Comparison of ENCODE assay signal across 9 cellular contexts in the genomic region with DNA sequence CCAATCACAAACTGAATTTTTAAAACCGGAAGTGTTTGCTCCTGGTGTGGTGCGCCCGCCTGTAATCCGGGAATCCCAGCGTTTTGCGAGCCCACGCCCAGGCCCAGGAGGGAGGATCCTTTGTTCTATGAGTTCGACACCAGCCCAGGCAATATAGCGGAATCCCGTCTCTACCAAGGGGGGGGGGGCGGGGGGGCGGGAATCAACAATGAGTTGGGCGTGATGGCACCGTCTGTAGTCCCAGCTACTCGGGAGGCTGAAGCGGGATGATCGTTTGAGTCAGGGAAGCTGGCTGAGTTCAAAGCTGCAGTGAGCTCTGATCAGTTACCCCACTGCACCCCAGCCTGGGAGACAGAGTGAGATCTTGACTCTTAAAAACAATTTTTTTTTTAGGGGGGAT. TPM values are rescaled to one million over a fixed set of nuclear protein-coding genes. Genes with fewer than 3 reads are reported as not detected.
DNase-seq lines count a peak whose midpoint lies in the region; FAIRE-seq and TF ChIP-seq lines count a peak whose summit lies in the region.
"Not testable (repeated sequence)": the region's sequence is repeated elsewhere in the genome, so short reads cannot be mapped to it uniquely, and the experiment has no call there.
"Had no signal": no experiment of that assay in that cellular context is flagged by ENCODE, and none has a peak within 500 bp of the region (broad histone marks: within the 10 kb centered on the region; RNA-seq: fewer than 3 reads in every experiment).

No MANE protein-coding gene starts in this region.

- TF ChIP-seq POLR2A in vagina (IDR thresholded peaks at IDR 0.05) = not testable (repeated sequence)

- H3K27ac Mint-ChIP-seq in Caco-2 (ENCODE audit: unreplicated experiment); endodermal cell: not testable (repeated sequence)
- peak overlapping the region; percentile 54 for H3K27ac Mint-ChIP-seq in activated CD4-positive, alpha-beta memory T cell treated with anti-CD3 and anti-CD28 coated beads for 36 hours
- peak overlapping the region; percentile 54 for H3K27ac Mint-ChIP-seq in activated naive CD8-positive, alpha-beta T cell treated with anti-CD3 and anti-CD28 coated beads for 36 hours

- H2AFZ ChIP-seq in OCI-LY7 (ENCODE audit: low read length) = not testable (repeated sequence)

- not testable (repeated sequence) for H3K36me3 Mint-ChIP-seq in Caco-2 (ENCODE audit: insufficient read depth, unreplicated experiment); activated CD4-positive, alpha-beta memory T cell treated with anti-CD3 and anti-CD28 coated beads for 36 hours; activated naive CD8-positive, alpha-beta T cell treated with anti-CD3 and anti-CD28 coated beads for 36 hours; endodermal cell (ENCODE audit: low read depth)

- not testable (repeated sequence) for BruUV-seq in Caco-2 (replicated peaks; lab: Mats Ljungman, UMichigan); OCI-LY7 (replicated peaks; lab: Mats Ljungman, UMichigan)

- POLR2A ChIA-PET in Caco-2 (lab: Charles Lee) = interaction anchor here (0.6 kb wide), 1 partner anchor 314 kb away, joined by 3 read pairs; the partner anchor contains the start of gene MAPK7
- POLR2A ChIA-PET in OCI-LY7 (lab: Charles Lee) = interaction anchor here (0.5 to 0.6 kb wide), 3 partner anchors 245 to 701 kb away, joined by 3 read pairs; partner anchors contain the start of gene SHMT1
- POLR2A ChIA-PET in activated CD4-positive, alpha-beta memory T cell treated with anti-CD3 and anti-CD28 coated beads for 36 hours (lab: Charles Lee) = not testable (repeated sequence)

- H3K4me1 ChIP-seq in Caco-2; OCI-LY7 (ENCODE audit: insufficient read depth, low read length, poor library complexity, severe bottlenecking); endodermal cell (ENCODE audit: control insufficient read depth, insufficient read depth, low read length); kidney (ENCODE audit: control insufficient read depth in 1 of 2, insufficient read depth in 1 of 2, low read depth in 1 of 2, low read length in 2 of 2); vagina: not testable (repeated sequence)

- not testable (repeated sequence) for H3K9me3 Mint-ChIP-seq in Caco-2 (ENCODE audit: unreplicated experiment); activated CD4-positive, alpha-beta memory T cell treated with anti-CD3 and anti-CD28 coated beads for 36 hours; activated naive CD8-positive, alpha-beta T cell treated with anti-CD3 and anti-CD28 coated beads for 36 hours; endodermal cell

- CTCF ChIA-PET in Caco-2 (lab: Charles Lee); OCI-LY7 (lab: Charles Lee; ENCODE audit: unreplicated experiment); activated CD4-positive, alpha-beta memory T cell treated with anti-CD3 and anti-CD28 coated beads for 36 hours (lab: Charles Lee): not testable (repeated sequence)

- H4K20me1 ChIP-seq in OCI-LY7 (ENCODE audit: insufficient read depth, low read length) = not testable (repeated sequence)

- H3K79me2 ChIP-seq in OCI-LY7 (ENCODE audit: insufficient read depth, low read depth, low read length) = not testable (repeated sequence)

- H3K36me3 ChIP-seq in Caco-2 (ENCODE audit: control insufficient read depth, insufficient read depth, low read length); OCI-LY7 (ENCODE audit: insufficient read depth, low read length); endodermal cell (ENCODE audit: control insufficient read depth, insufficient read depth, low read length); kidney (ENCODE audit: control insufficient read depth in 1 of 2, insufficient read depth in 2 of 2, low read length in 2 of 2); vagina: not testable (repeated sequence)

- DNase-seq in Caco-2 (peak in 1 of 2 experiments; percentile 26), OCI-LY7 (ENCODE audit: low spot score) (peak; percentile 0), endodermal cell (peak; percentile 56), kidney (peak; percentile 18), posterior vena cava (ENCODE audit: low spot score) (peak; percentile 24), vagina (ENCODE audit: extremely low spot score in 2 of 2) (peak; percentile 31 to 84)
- DNase-seq in activated CD4-positive, alpha-beta memory T cell treated with anti-CD3 and anti-CD28 coated beads for 36 hours = peak; percentile 21
- DNase-seq in activated naive CD8-positive, alpha-beta T cell treated with anti-CD3 and anti-CD28 coated beads for 36 hours = not testable (repeated sequence)

- H3K9me3 ChIP-seq in Caco-2; OCI-LY7 (ENCODE audit: low read length); endodermal cell (ENCODE audit: control insufficient read depth, low read length); kidney (ENCODE audit: control insufficient read depth in 1 of 2, low read length in 2 of 2); vagina: not testable (repeated sequence)

- H3K27me3 Mint-ChIP-seq in Caco-2 (ENCODE audit: insufficient read depth, unreplicated experiment); activated CD4-positive, alpha-beta memory T cell treated with anti-CD3 and anti-CD28 coated beads for 36 hours; activated naive CD8-positive, alpha-beta T cell treated with anti-CD3 and anti-CD28 coated beads for 36 hours; endodermal cell (ENCODE audit: insufficient read depth): not testable (repeated sequence)

- H3K4me3 Mint-ChIP-seq in Caco-2 (ENCODE audit: unreplicated experiment); activated naive CD8-positive, alpha-beta T cell treated with anti-CD3 and anti-CD28 coated beads for 36 hours; endodermal cell: not testable (repeated sequence)
- H3K4me3 Mint-ChIP-seq in activated CD4-positive, alpha-beta memory T cell treated with anti-CD3 and anti-CD28 coated beads for 36 hours = peak overlapping the region; percentile 20

- H3K9me2 ChIP-seq in OCI-LY7 (ENCODE audit: insufficient read depth, low read length) = not testable (repeated sequence)

- H3K9ac ChIP-seq in endodermal cell (ENCODE audit: extremely low read depth, low read length, poor library complexity, severe bottlenecking); kidney (ENCODE audit: low read length in 2 of 2): not testable (repeated sequence)

- H3K27ac ChIP-seq in OCI-LY7 (ENCODE audit: low read depth, low read length, poor library complexity, severe bottlenecking); endodermal cell (ENCODE audit: low read depth, low read length); kidney (ENCODE audit: low read depth in 2 of 2, low read length in 2 of 2); vagina: not testable (repeated sequence)

- not testable (repeated sequence) for H3K27me3 ChIP-seq in Caco-2 (replicated peaks; ENCODE audit: control insufficient read depth, insufficient read depth, low read length); endodermal cell (ENCODE audit: control insufficient read depth, insufficient read depth, low read length, poor library complexity, severe bottlenecking); vagina

- intact Hi-C loops in Caco-2 (cut with micrococcal nuclease; ENCODE audit: unreplicated experiment); OCI-LY7 (cut with micrococcal nuclease; ENCODE audit: unreplicated experiment); activated CD4-positive, alpha-beta memory T cell treated with anti-CD3 and anti-CD28 coated beads for 36 hours (cut with micrococcal nuclease); kidney (cut with DNase I); posterior vena cava (cut with DNase I); vagina (cut with DNase I): not testable (repeated sequence)

- peak overlapping the region; percentile 31 for H3K4me3 ChIP-seq in Caco-2 (ENCODE audit: low read depth, low read length)
- not testable (repeated sequence) for H3K4me3 ChIP-seq in OCI-LY7 (ENCODE audit: low read depth, low read length, poor library complexity, severe bottlenecking); endodermal cell (ENCODE audit: low read length); kidney (ENCODE audit: low read length in 2 of 2)
- H3K4me3 ChIP-seq in vagina = peak overlapping the region; percentile 28 to 29

- TF ChIP-seq CTCF in Caco-2 (IDR thresholded peaks at IDR 0.05; ENCODE audit: insufficient read depth in 1 of 2, low read depth in 1 of 2, low read length in 1 of 2, severe bottlenecking in 1 of 2, unreplicated experiment in 1 of 2); OCI-LY7 (conservative IDR thresholded peaks at IDR 0.05; ENCODE audit: low read length); endodermal cell (conservative IDR thresholded peaks at IDR 0.05); kidney (IDR thresholded peaks at IDR 0.05; ENCODE audit: borderline replicate concordance, extremely low read depth, insufficient read depth); vagina (IDR thresholded peaks at IDR 0.05): not testable (repeated sequence)

- not testable (repeated sequence) for H3K4me1 Mint-ChIP-seq in Caco-2 (ENCODE audit: low read depth, unreplicated experiment); activated CD4-positive, alpha-beta memory T cell treated with anti-CD3 and anti-CD28 coated beads for 36 hours (ENCODE audit: low read depth); activated naive CD8-positive, alpha-beta T cell treated with anti-CD3 and anti-CD28 coated beads for 36 hours; endodermal cell

- not testable (repeated sequence) for H3K4me2 ChIP-seq in OCI-LY7 (ENCODE audit: low read length)

- FAIRE-seq in kidney (lab: Jason Lieb, UNC) = not testable (repeated sequence)

- WGBS in endodermal cell (ENCODE audit: insufficient coverage in 1 of 2, insufficient read length in 1 of 2), 2 experiments = no CpG with 5 or more reads among the region's 17 CpGs

RNA-seq across cellular contexts. Expression of gene GRAP, which starts 17.6 kb away (rescaled TPM):
- total RNA-seq in Caco-2 (2022) (0.50 TPM in 1 of 2 replicates, not detected in the other), OCI-LY7 (2022) (125 and 154 TPM in 2 replicates), endodermal cell (under 1 TPM in 1 of 2 donors, not detected in 1; 0.15 TPM), kidney (8.4 TPM), posterior vena cava (1 to 10 TPM; 4.0 to 6.8 TPM), vagina (5.2 TPM)
- total RNA-seq in OCI-LY7 (2014; rRNA removed; shearing (Covaris generic)) = 176 and 221 TPM in 2 replicates
- 1 to 10 TPM; 9.6 to 9.9 TPM for total RNA-seq in activated CD4-positive, alpha-beta memory T cell treated with anti-CD3 and anti-CD28 coated beads for 36 hours
- total RNA-seq in activated naive CD8-positive, alpha-beta T cell treated with anti-CD3 and anti-CD28 coated beads for 36 hours = 10 to 100 TPM; 14.5 to 14.8 TPM
- 1.1 TPM for polyA plus RNA-seq in endodermal cell (2013, experiment 1 of 2)
- 0.33 TPM for polyA plus RNA-seq in endodermal cell (2013, experiment 2 of 2)
- 7.0 TPM for polyA plus RNA-seq in kidney (ENCODE audit: insufficient read depth, low read depth, low replicate concordance)
- total RNA-seq: smooth muscle cell had no signal

RNA-seq across cellular contexts. Expression of gene FAM83G, which starts 59.8 kb away (rescaled TPM):
- 24.3 and 28.1 TPM in 2 replicates for total RNA-seq in Caco-2 (2022)
- total RNA-seq in OCI-LY7 (2014; rRNA removed; shearing (Covaris generic)) = 5.0 and 15.3 TPM in 2 replicates
- total RNA-seq in OCI-LY7 (2022) = 9.1 and 10.4 TPM in 2 replicates
- 10 to 100 TPM; 12.6 to 14.3 TPM for total RNA-seq in activated CD4-positive, alpha-beta memory T cell treated with anti-CD3 and anti-CD28 coated beads for 36 hours
- 10 to 100 TPM; 10.3 to 10.4 TPM for total RNA-seq in activated naive CD8-positive, alpha-beta T cell treated with anti-CD3 and anti-CD28 coated beads for 36 hours
- 10 to 100 TPM; 24.2 to 27.0 TPM for total RNA-seq in endodermal cell
- 6.2 TPM for polyA plus RNA-seq in endodermal cell (2013, experiment 1 of 2)
- polyA plus RNA-seq in endodermal cell (2013, experiment 2 of 2) = 6.5 TPM
- 8.0 TPM for total RNA-seq in kidney
- polyA plus RNA-seq in kidney (ENCODE audit: insufficient read depth, low read depth, low replicate concordance) = 4.9 TPM
- total RNA-seq in posterior vena cava = 10 to 100 TPM in 1 of 2 donors, 1 to 10 TPM in 1; 2.8 to 10.9 TPM
- 36.1 TPM for total RNA-seq in vagina

Comparison
In these comparisons a context has a peak if more than half of its experiments do, and no peak if none do; other contexts are left out.
1. RNA of gene GRAP, which starts 17.6 kb away (total RNA-seq): 125 to 221 TPM in OCI-LY7; 14.5 to 14.8 TPM in activated naive CD8-positive, alpha-beta T cell treated with anti-CD3 and anti-CD28 coated beads for 36 hours, 9.6 to 9.9 TPM in activated CD4-positive, alpha-beta memory T cell treated with anti-CD3 and anti-CD28 coated beads for 36 hours, 8.4 TPM in kidney (single experiment), 4.0 to 6.8 TPM in posterior vena cava, 5.2 TPM in vagina (single experiment), 0.50 TPM in Caco-2 and 0.15 TPM in endodermal cell; every median in the first group is over 4 times any median in the second.